Comparison of ENCODE assay signal across 10 cellular contexts in the genomic region with DNA sequence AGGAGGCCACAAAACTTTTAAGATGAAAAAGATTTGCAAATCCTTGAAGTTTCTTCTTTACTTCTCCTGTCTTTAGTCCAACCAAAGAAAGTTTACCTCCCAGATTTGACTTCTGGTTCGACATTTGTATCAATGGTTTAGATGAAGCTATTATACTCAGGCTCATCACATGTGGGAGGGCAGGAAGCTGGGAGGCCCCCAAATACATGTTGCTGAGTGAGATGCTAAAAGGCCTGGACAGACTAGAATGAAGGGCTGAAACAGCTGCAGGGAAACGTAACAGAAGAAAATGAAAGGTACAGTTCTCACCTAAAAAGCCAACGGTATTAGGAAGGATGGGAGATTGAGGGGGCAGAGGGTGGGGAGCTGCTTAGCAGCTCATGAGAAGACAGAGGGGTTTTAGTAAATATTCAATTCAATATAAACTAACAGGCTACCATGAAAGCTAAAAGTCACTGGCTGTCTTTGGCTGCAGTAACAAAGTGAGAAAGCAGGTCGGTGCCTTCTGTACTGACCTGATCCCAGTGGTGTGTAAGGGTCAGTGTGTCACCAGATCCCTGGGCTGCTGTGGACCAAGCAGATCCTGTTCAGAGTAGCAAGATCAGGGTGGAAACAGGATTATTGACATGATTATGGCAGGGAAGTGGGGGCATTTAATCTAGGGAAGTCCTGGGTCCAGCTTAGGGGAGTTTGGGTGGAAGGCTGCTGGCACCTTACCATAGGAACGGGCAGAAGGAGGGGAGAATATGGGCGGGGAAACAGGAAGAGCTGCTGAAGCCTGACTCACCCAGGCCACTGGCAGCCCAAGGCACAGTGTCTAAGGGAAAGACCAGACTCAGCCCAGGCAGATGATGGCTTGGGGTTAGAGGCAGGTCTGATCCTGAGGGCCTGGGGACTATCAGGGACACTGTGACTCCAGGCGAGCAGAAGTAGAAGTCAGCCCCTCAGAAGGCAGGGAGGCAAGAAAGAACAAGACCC.
DNase-seq lines count a peak whose midpoint lies in the region; ATAC-seq and TF ChIP-seq lines count a peak whose summit lies in the region.
"Had no signal": no experiment of that assay in that cellular context is flagged by ENCODE, and none has a peak within 500 bp of the region (broad histone marks: within the 10 kb centered on the region; RNA-seq: fewer than 3 reads in every experiment).

No MANE protein-coding gene starts in this region.

- H3K9me3 Mint-ChIP-seq in activated T-cell treated with anti-CD3 and anti-CD28 coated beads, Interleukin-2, amount 50 U/mL, for 72 hours = no peaks in the 10 kb centered on the region
- no peaks in the 10 kb centered on the region for H3K9me3 Mint-ChIP-seq in mesothelial cell of epicardium
- H3K9me3 Mint-ChIP-seq: CD8-positive, alpha-beta memory T cell had no signal

- H3K4me1 Mint-ChIP-seq in activated T-cell treated with anti-CD3 and anti-CD28 coated beads, Interleukin-2, amount 50 U/mL, for 72 hours (ENCODE audit: low read depth) = peaks cover 19% of the 10 kb centered on the region
- peaks cover 24% of the 10 kb centered on the region for H3K4me1 Mint-ChIP-seq in mesothelial cell of epicardium

- H3K4me1 ChIP-seq in SJCRH30 = peaks cover 82% of the 10 kb centered on the region
- H3K4me1 ChIP-seq in thyroid gland = peaks cover 5 to 36% of the 10 kb centered on the region in 2 donors

- H3K9me3 ChIP-seq in SJCRH30 (replicated peaks) (no peaks in the 10 kb centered on the region), thyroid gland (no peaks in the 10 kb centered on the region)

- DNase-seq in activated T-cell treated with anti-CD3 and anti-CD28 coated beads, Interleukin-2, amount 50 U/mL, for 72 hours = peak; percentile 7 to 28
- DNase-seq in activated T-cell treated with anti-CD3 and anti-CD28 coated beads, Interleukin-2, amount 50 U/mL, for 1 hour = no peak
- DNase-seq in SJCRH30 (peak; percentile 67 to 78), glomerular visceral epithelial cell (ENCODE audit: extremely low spot score) (peak; percentile 42), thyroid gland (peak in 1 of 2 donors; percentile 16), GM13976 (ENCODE audit: low spot score) (no peak), mesothelial cell of epicardium (ENCODE audit: low spot score in 2 of 2, unreplicated experiment in 2 of 2) (no peak)
- DNase-seq: nucleus accumbens had no signal

- no peaks in the 10 kb centered on the region for H3K36me3 Mint-ChIP-seq in activated T-cell treated with anti-CD3 and anti-CD28 coated beads, Interleukin-2, amount 50 U/mL, for 72 hours (ENCODE audit: insufficient read depth in 2 of 2)
- no peaks in the 10 kb centered on the region for H3K36me3 Mint-ChIP-seq in mesothelial cell of epicardium
- H3K36me3 Mint-ChIP-seq: CD8-positive, alpha-beta memory T cell had no signal

- WGBS in thyroid gland, 2 donors = 72 to 76% methylated on average over 7 of the region's 7 CpGs

- peak overlapping the region; percentile 7 for H3K4me3 ChIP-seq in SJCRH30
- no peak overlapping the region for H3K4me3 ChIP-seq in thyroid gland (replicated peaks in 1 of 3)

- H3K27ac Mint-ChIP-seq in activated T-cell treated with anti-CD3 and anti-CD28 coated beads, Interleukin-2, amount 50 U/mL, for 72 hours = no peak overlapping the region
- no peak overlapping the region for H3K27ac Mint-ChIP-seq in mesothelial cell of epicardium

- TF ChIP-seq CTCF in thyroid gland (IDR thresholded peaks at IDR 0.05) (no peak), GM13976 (IDR thresholded peaks at IDR 0.05; ENCODE audit: borderline replicate concordance, control extremely low read depth, extremely low read depth, insufficient read depth, missing control alignments) (no peak), mesothelial cell of epicardium (IDR thresholded peaks at IDR 0.05; ENCODE audit: unreplicated experiment) (no peak)

- intact Hi-C loops in thyroid gland (cut with DNase I) = no loop called here

- H3K27ac ChIP-seq in SJCRH30 = peak overlapping the region; percentile 83
- H3K27ac ChIP-seq in thyroid gland = peak overlapping the region in 2 of 3 donors; percentile 31 to 34

- in situ Hi-C loops in GM13976 (cut with MboI; ENCODE audit: low sequenced_read_pairs, unreplicated experiment) = no loop called here

- H3K4me3 Mint-ChIP-seq in activated T-cell treated with anti-CD3 and anti-CD28 coated beads, Interleukin-2, amount 50 U/mL, for 72 hours = peak overlapping the region; percentile 10 to 12
- H3K4me3 Mint-ChIP-seq in mesothelial cell of epicardium = no peak overlapping the region
- H3K4me3 Mint-ChIP-seq: CD8-positive, alpha-beta memory T cell had no signal

- no peaks in the 10 kb centered on the region for H3K36me3 ChIP-seq in SJCRH30
- H3K36me3 ChIP-seq in thyroid gland = no peaks in the 10 kb centered on the region

- H3K27me3 ChIP-seq in SJCRH30 (no peaks in the 10 kb centered on the region), thyroid gland (no peaks in the 10 kb centered on the region)

- H3K27me3 Mint-ChIP-seq in activated T-cell treated with anti-CD3 and anti-CD28 coated beads, Interleukin-2, amount 50 U/mL, for 72 hours (ENCODE audit: low read depth) = peaks cover 18% of the 10 kb centered on the region
- H3K27me3 Mint-ChIP-seq in mesothelial cell of epicardium (ENCODE audit: low read depth) = peaks cover 56% of the 10 kb centered on the region

- ATAC-seq in activated T-cell treated with anti-CD3 and anti-CD28 coated beads, Interleukin-2, amount 50 U/mL, for 72 hours (replicated peaks in 1 of 2) = peak; percentile 76 to 80
- ATAC-seq in HG03521 (IDR thresholded peaks at IDR 0.05; ENCODE audit: unreplicated experiment) = no peak

- no peak for TF ChIP-seq POLR2A in thyroid gland (IDR thresholded peaks at IDR 0.05)

Comparison
In these comparisons a context has a peak if more than half of its experiments do, and no peak if none do; other contexts are left out.
1. DNase-seq: peak in activated T-cell treated with anti-CD3 and anti-CD28 coated beads, Interleukin-2, amount 50 U/mL, for 72 hours (2 of 2), SJCRH30 (2 of 2) and glomerular visceral epithelial cell (single experiment); none in activated T-cell treated with anti-CD3 and anti-CD28 coated beads, Interleukin-2, amount 50 U/mL, for 1 hour (single experiment), GM13976 (single experiment) and mesothelial cell of epicardium (0 of 2).